Comparison of ENCODE assay signal across 8 cellular contexts in the genomic region with DNA sequence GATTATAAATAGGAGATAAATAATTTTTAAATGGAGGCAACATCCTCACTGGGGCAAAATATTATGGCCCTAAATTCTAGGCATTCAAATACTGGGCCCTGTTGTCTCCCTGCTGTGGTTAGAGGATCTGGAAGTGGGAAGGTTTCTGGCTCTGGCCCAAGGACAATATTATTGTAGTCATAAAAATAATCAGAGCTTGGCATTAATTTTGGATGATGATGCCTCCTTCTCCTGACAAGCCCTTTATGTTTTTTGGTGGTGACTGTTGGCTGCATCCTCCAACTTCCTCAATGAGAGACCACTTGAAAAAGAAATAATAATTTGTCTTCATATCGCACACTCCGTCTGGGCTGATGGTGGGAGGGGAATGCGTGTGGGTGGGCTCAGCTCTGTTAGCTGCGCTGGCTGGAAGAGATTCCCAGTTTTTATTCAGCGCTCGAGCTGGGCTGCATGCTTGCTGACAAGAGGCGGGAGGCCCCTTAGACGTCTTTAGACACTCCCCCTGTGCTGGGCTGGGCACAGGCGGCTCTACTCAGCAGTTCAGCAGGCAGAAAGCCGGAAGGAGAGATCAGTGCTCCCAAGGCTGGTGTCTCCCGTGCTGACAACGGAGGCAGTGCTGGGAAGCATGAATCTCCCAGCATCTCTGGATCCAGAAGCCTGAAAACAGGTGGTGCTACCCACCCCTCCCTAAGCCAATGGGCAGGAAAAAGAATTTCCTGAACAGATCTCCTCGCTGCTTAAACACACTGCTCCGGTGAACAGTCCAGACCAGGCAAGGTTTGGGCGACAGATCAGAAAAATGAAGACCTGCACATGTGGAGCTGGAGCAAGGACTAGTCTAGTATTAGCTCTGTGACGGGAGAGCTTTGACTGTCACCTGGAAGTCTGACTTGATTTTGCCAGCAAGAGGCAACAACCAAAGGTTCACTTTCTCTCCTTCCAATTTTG.
DNase-seq lines count a peak whose midpoint lies in the region; ATAC-seq and TF ChIP-seq lines count a peak whose summit lies in the region.

No MANE protein-coding gene starts in this region.

- no peak for TF ChIP-seq EP300 in gastroesophageal sphincter (IDR thresholded peaks at IDR 0.05)

- CTCF ChIA-PET in PC-9 (lab: Charles Lee): interaction anchor here (0.6 kb wide), 1 partner anchor 150 kb away, joined by 8 read pairs; no protein-coding TSS in a partner anchor

- POLR2A ChIA-PET in PC-9 (lab: Charles Lee; ENCODE audit: unreplicated experiment): no interaction called here

- peak overlapping the region; percentile 39; the same call in 1 of the 2 replicates for H2AFZ ChIP-seq in GM23248
- no peak overlapping the region for H2AFZ ChIP-seq in PC-9

- H3K4me2 ChIP-seq in GM23248 (ENCODE audit: unreplicated experiment): peak overlapping the region; percentile 43
- no peak overlapping the region for H3K4me2 ChIP-seq in PC-9

- intact Hi-C loops in posterior vena cava (cut with DNase I) (no loop called here), PC-9 (cut with micrococcal nuclease; ENCODE audit: unreplicated experiment) (no loop called here)

- peak overlapping the region; percentile 25; the same call in 1 of the 2 replicates for H3K4me3 ChIP-seq in GM23248
- peak overlapping the region in 1 of 2 donors; percentile 17 for H3K4me3 ChIP-seq in gastroesophageal sphincter
- no peak overlapping the region for H3K4me3 ChIP-seq in PC-9

- no peak for TF ChIP-seq POLR2A in gastroesophageal sphincter (IDR thresholded peaks at IDR 0.05)

- no peaks in the 10 kb centered on the region for H3F3A ChIP-seq in GM23248 (ENCODE audit: insufficient read depth)
- H3F3A ChIP-seq in PC-9 (ENCODE audit: insufficient read depth, low read depth): peaks cover 18% of the 10 kb centered on the region

- H3K9me3 ChIP-seq in GM23248 (ENCODE audit: low read depth) (no peaks in the 10 kb centered on the region), gastroesophageal sphincter (no peaks in the 10 kb centered on the region), PC-9 (ENCODE audit: insufficient read depth, low read depth) (no peaks in the 10 kb centered on the region)

- H3K79me2 ChIP-seq in GM23248 (ENCODE audit: insufficient read depth) (no peaks in the 10 kb centered on the region), PC-9 (ENCODE audit: low read depth) (no peaks in the 10 kb centered on the region)

- ATAC-seq in gastroesophageal sphincter (peak; percentile 67), HG02938 (IDR thresholded peaks at IDR 0.05; ENCODE audit: unreplicated experiment) (no peak)

- H3K27me3 ChIP-seq in GM23248 (replicated peaks; ENCODE audit: insufficient read depth): peaks cover 23% of the 10 kb centered on the region
- peaks cover 47% of the 10 kb centered on the region for H3K27me3 ChIP-seq in gastroesophageal sphincter
- H3K27me3 ChIP-seq in PC-9 (ENCODE audit: insufficient read depth, low read depth): no peaks in the 10 kb centered on the region

- H3K4me1 ChIP-seq in GM23248 (ENCODE audit: insufficient read depth): peaks cover 9% of the 10 kb centered on the region
- peaks cover 0 to 26% (median 8%) of the 10 kb centered on the region in 3 donors for H3K4me1 ChIP-seq in gastroesophageal sphincter
- H3K4me1 ChIP-seq in PC-9 (replicated peaks; ENCODE audit: insufficient read depth): peaks cover 26% of the 10 kb centered on the region

- H3K36me3 ChIP-seq in GM23248 (ENCODE audit: low read depth) (no peaks in the 10 kb centered on the region), gastroesophageal sphincter (no peaks in the 10 kb centered on the region), PC-9 (ENCODE audit: low read depth) (no peaks in the 10 kb centered on the region)

- no peaks in the 10 kb centered on the region for H4K20me1 ChIP-seq in GM23248 (ENCODE audit: insufficient read depth)
- H4K20me1 ChIP-seq in PC-9 (ENCODE audit: insufficient read depth): no peaks in the 10 kb centered on the region

- H3K27ac ChIP-seq in GM23248 (no peak overlapping the region), gastroesophageal sphincter (no peak overlapping the region), PC-9 (no peak overlapping the region)

- DNase-seq in GM23248 (peak; percentile 41), RPMI7951 (ENCODE audit: low read depth) (peak; percentile 44), posterior vena cava (ENCODE audit: low spot score) (peak; percentile 74), PC-9 (no peak), SKM-1 (lab: John Stamatoyannopoulos, UW; ENCODE audit: unreplicated experiment) (no peak)
- DNase-seq in activated effector memory CD4-positive, alpha-beta T cell treated with anti-CD3 and anti-CD28 coated beads, Interleukin-2, amount 50 U/mL, for 16 hours: no peak

- WGBS in GM23248 (ENCODE audit: low coverage in 1 of 2, low lambda C conversion rate in 2 of 2, missing lambda C conversion rate in 2 of 2), 2 experiments: 5 to 6% methylated on average over 16 of the region's 16 CpGs
- 3 to 4% methylated on average over 11 of the region's 16 CpGs for WGBS in gastroesophageal sphincter (ENCODE audit: low coverage in 1 of 2), 2 donors

- H3K9me2 ChIP-seq in GM23248 (ENCODE audit: insufficient read depth) (no peaks in the 10 kb centered on the region), PC-9 (ENCODE audit: insufficient read depth) (no peaks in the 10 kb centered on the region)

- H3K9ac ChIP-seq in GM23248: no peak overlapping the region

- BruUV-seq in PC-9 (replicated peaks; lab: Mats Ljungman, UMichigan): no TSS peak

- in situ Hi-C loops in GM23248 (cut with MboI): no loop called here

- no peak for TF ChIP-seq CTCF in gastroesophageal sphincter (IDR thresholded peaks at IDR 0.05)
- TF ChIP-seq CTCF in PC-9 (conservative IDR thresholded peaks at IDR 0.05): no peak

Comparison
In these comparisons a context has a peak if more than half of its experiments do, and no peak if none do; other contexts are left out.
1. DNase-seq: peak in GM23248 (single experiment), RPMI7951 (single experiment) and posterior vena cava (single experiment); none in PC-9 (0 of 2), SKM-1 (single experiment) and activated effector memory CD4-positive, alpha-beta T cell treated with anti-CD3 and anti-CD28 coated beads, Interleukin-2, amount 50 U/mL, for 16 hours (single experiment).